In the genomic region with DNA sequence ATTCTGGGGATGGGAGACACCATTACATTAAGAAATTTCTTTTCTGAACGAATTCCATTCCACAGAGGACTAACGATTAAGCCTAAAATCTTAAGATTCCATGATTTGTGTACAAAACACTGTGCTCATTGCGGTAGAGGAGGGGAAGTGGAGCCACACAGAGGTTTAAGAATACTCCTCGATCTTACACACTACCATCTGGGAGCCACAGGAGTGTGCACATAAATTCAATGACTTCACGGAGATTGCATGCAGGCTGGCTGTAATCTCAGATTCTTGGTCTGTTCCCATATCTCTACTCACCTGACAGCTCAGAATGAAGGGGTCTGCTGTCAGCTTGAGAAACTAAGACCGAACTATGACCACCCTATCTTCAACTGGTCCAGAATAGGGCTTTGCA, we compare ENCODE assay signal across 9 cellular contexts. TPM values are rescaled to one million over a fixed set of nuclear protein-coding genes. Genes with fewer than 3 reads are reported as not detected.
DNase-seq lines count a peak whose midpoint lies in the region; ATAC-seq and TF ChIP-seq lines count a peak whose summit lies in the region.
"Had no signal": no experiment of that assay in that cellular context is flagged by ENCODE, and none has a peak within 500 bp of the region (broad histone marks: within the 10 kb centered on the region; RNA-seq: fewer than 3 reads in every experiment).

No MANE protein-coding gene starts in this region.

- peaks cover 25% of the 10 kb centered on the region for H3K36me3 ChIP-seq in skeletal muscle satellite cell (ENCODE audit: insufficient read depth, low read length)

- peaks cover 9% of the 10 kb centered on the region for H3K36me3 Mint-ChIP-seq in T-cell

- H3K4me3 ChIP-seq in fibroblast of villous mesenchyme (ENCODE audit: low read depth, low read length) (peak overlapping the region; percentile 98), skeletal muscle satellite cell (ENCODE audit: low read length) (peak overlapping the region; percentile 96)

- peak overlapping the region; percentile 98 for H3K9ac ChIP-seq in skeletal muscle satellite cell (ENCODE audit: low read depth, low read length)

- no peak for TF ChIP-seq CTCF in fibroblast of villous mesenchyme (IDR thresholded peaks at IDR 0.05; ENCODE audit: insufficient read depth, low read depth, low read length)
- no peak for TF ChIP-seq CTCF in GM10266 (IDR thresholded peaks at IDR 0.05; ENCODE audit: control insufficient read depth, insufficient read depth, low read depth, missing control alignments)

- POLR2A ChIA-PET in T-cell (lab: Charles Lee): interaction anchor here in 1 of 2 donors (0.6 to 1.2 kb wide), 2 partner anchors 10 to 13 kb away, joined by 4 to 5 read pairs; no protein-coding TSS in a partner anchor

- ATAC-seq in GM21528 (IDR thresholded peaks at IDR 0.05; ENCODE audit: low FRiP score, unreplicated experiment) (peak; percentile 1), T-cell (replicated peaks in 1 of 4) (no peak), GM21717 (IDR thresholded peaks at IDR 0.05; ENCODE audit: unreplicated experiment) (no peak)

- H3K4me2 ChIP-seq in skeletal muscle satellite cell (ENCODE audit: low read length): peak overlapping the region; percentile 87

- peaks cover 0 to 5% of the 10 kb centered on the region in 2 donors for H3K27me3 Mint-ChIP-seq in T-cell

- H3K4me3 Mint-ChIP-seq in T-cell: peak overlapping the region; percentile 94 to 100 (median 96)

- DNase-seq in T-cell (no peak), fibroblast of villous mesenchyme (ENCODE audit: low read depth) (peak; percentile 22), GM10266 (ENCODE audit: extremely low spot score) (no peak), NCI-H1694 treated with DMSO at 0.1 percent for 48 hours (lab: John Stamatoyannopoulos, UW) (no peak), NCI-H446 treated with DMSO at 0.1 percent for 48 hours (lab: John Stamatoyannopoulos, UW) (no peak)

- H3K27ac Mint-ChIP-seq in T-cell: peak overlapping the region; percentile 92 to 99

- H3K27me3 ChIP-seq in skeletal muscle satellite cell (ENCODE audit: control insufficient read depth, insufficient read depth, low read length): no peaks in the 10 kb centered on the region

- peaks cover 14% of the 10 kb centered on the region for H3K4me1 ChIP-seq in skeletal muscle satellite cell (ENCODE audit: control insufficient read depth, insufficient read depth, low read length)

- CTCF ChIA-PET in T-cell (lab: Charles Lee): interaction anchor here in 1 of 2 donors (0.5 kb wide), 2 partner anchors 17 to 266 kb away, joined by 5 to 6 read pairs; no protein-coding TSS in a partner anchor

- peaks cover 27 to 35% (median 35%) of the 10 kb centered on the region in 3 donors for H3K4me1 Mint-ChIP-seq in T-cell

- no peaks in the 10 kb centered on the region for H3K9me3 ChIP-seq in skeletal muscle satellite cell (replicated peaks; ENCODE audit: low read length)

- no peaks in the 10 kb centered on the region for H3K9me3 Mint-ChIP-seq in T-cell

RNA-seq across cellular contexts. Expression of a gene that starts 0.8 kb away (rescaled TPM):
- total RNA-seq in T-cell (10 to 100 TPM; 64.2 to 88.7 (median 77.6) TPM), fibroblast of villous mesenchyme (32.2 and 47.5 TPM in 2 replicates)
- 29.9 and 32.4 TPM in 2 replicates for total RNA-seq in skeletal muscle satellite cell (2012; rRNA removed)

RNA-seq across cellular contexts. Expression of a gene that starts 54.5 kb away (rescaled TPM):
- 10 to 100 TPM; 25.2 to 69.1 (median 56.3) TPM for total RNA-seq in T-cell
- total RNA-seq in fibroblast of villous mesenchyme: 26.8 and 31.2 TPM in 2 replicates
- 30.8 and 37.8 TPM in 2 replicates for total RNA-seq in skeletal muscle satellite cell (2012; rRNA removed)

RNA-seq across cellular contexts. Expression of a gene that starts 55.2 kb away (rescaled TPM):
- total RNA-seq in T-cell (not detected), fibroblast of villous mesenchyme (not detected in 2 replicates)
- total RNA-seq in skeletal muscle satellite cell (2012; rRNA removed): not detected in 2 replicates
- total RNA-seq: RPMI7951 had no signal
